Comparison of ENCODE assay signal across 25 cellular contexts in the genomic region with DNA sequence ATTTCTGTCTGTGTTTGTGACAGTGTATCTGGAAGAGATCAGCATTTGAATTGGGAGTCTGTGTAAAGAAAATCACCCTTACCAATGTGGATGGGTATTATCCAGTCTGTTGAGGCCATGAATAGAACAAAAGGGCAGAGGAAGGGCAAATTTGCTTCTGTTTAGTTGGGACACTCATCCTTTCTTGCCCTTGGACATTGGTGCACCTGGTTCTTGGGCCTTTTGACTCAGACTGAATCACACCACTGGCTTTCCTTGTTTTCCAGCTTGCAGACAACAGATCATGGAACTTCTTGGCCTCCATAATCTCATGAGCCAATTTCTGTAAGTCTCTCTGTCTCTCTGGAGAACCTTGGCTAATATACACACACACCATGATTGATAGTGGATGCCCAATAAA.
"Had no signal": no experiment of that assay in that cellular context is flagged by ENCODE, and none has a peak within 500 bp of the region (broad histone marks: within the 10 kb centered on the region; RNA-seq: fewer than 3 reads in every experiment).

No MANE protein-coding gene starts in this region.

- H3K4me1 ChIP-seq: neural progenitor cell, parathyroid adenoma, psoas muscle, right lobe of liver, sigmoid colon, stomach, thyroid gland, tibial nerve, upper lobe of left lung, vagina had no signal

- H3K4me2 ChIP-seq: neural progenitor cell had no signal

- ATAC-seq: psoas muscle; right cardiac atrium; right lobe of liver; stimulated activated effector memory CD8-positive, alpha-beta T cell treated with anti-CD3 and anti-CD28 coated beads, Interleukin-12 subunit alpha, Interleukin-12 subunit beta, amount 100 ng/mL, for 72 hours; stimulated activated naive B cell treated with anti-CD40 and anti-IgM and Interleukin-4, amounts not matched to agents 10 μg/mL and 1 μg/mL and 100 μg/mL, for 72 hours had no signal

- DNase-seq: occipital lobe; ovary; posterior cingulate gyrus; psoas muscle; right cardiac atrium; right lobe of liver; sigmoid colon; small intestine; stimulated activated CD4-positive, alpha-beta T cell treated with anti-CD3 and anti-CD28 coated beads, Interleukin-15, amount 100 ng/mL, for 24 hours; stimulated activated CD4-positive, alpha-beta T cell treated with anti-CD3 and anti-CD28 coated beads, Interleukin-2, amount 100 ng/mL, for 24 hours; stimulated activated CD4-positive, alpha-beta T cell treated with anti-CD3 and anti-CD28 coated beads, Interleukin-2, amount 100 ng/mL, for 48 hours; stimulated activated CD4-positive, alpha-beta T cell treated with anti-CD3 and anti-CD28 coated beads, Interleukin-4, amount 100 ng/mL, for 24 hours; stimulated activated naive B cell treated with anti-CD40 and anti-IgM and Interleukin-4, amounts not matched to agents 10 μg/mL and 1 μg/mL and 100 μg/mL, for 72 hours; stimulated activated naive CD4-positive, alpha-beta T cell treated with Interleukin-2 at 50 U/mL for 16 hours; stomach; thyroid gland; trophoblast cell; upper lobe of left lung had no signal

- H3K27ac ChIP-seq: neural progenitor cell, ovary, parathyroid adenoma, psoas muscle, right lobe of liver, sigmoid colon, stomach, thoracic aorta, thyroid gland, tibial nerve, upper lobe of left lung, vagina had no signal

- H3K4me3 ChIP-seq: neural progenitor cell, ovary, psoas muscle, right lobe of liver, sigmoid colon, stomach, thoracic aorta, thyroid gland, tibial nerve, upper lobe of left lung, vagina had no signal

- H3K79me2 ChIP-seq: parathyroid adenoma had no signal

- H2AFZ ChIP-seq: neural progenitor cell, parathyroid adenoma had no signal

- H3K27me3 ChIP-seq: neural progenitor cell, ovary, right lobe of liver, sigmoid colon, stomach, thyroid gland, tibial nerve, upper lobe of left lung, vagina had no signal

- FAIRE-seq: small intestine, urothelium cell line had no signal

- H3K36me3 ChIP-seq: neural progenitor cell, ovary, right lobe of liver, sigmoid colon, stomach, thoracic aorta, thyroid gland, upper lobe of left lung, vagina had no signal

- H3K9me3 ChIP-seq: ovary, psoas muscle, right lobe of liver, sigmoid colon, stomach, thoracic aorta, thyroid gland, tibial nerve, upper lobe of left lung, vagina had no signal

- H3K9ac ChIP-seq: neural progenitor cell, parathyroid adenoma had no signal
